Comparison of ENCODE assay signal across 17 cellular contexts in the genomic region with DNA sequence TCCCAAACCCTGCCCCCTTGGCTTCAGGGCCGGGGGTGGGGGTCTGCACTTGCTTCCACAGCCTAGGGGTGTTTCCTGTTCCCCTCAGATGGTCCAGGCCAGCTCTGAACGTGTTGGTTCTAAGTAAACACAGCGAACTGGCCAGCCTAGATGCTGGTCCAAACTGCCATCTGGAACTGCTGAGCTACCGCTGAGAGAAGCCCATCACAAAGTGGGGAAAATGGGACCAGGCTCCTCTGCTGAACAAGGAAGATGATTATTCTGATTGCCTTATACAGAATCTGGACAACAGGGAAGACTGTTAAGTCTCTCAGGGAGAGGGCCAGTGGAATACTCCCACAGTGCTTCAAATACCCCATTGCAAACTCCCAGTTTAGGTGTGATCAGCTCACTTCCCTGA.
"Had no signal": no experiment of that assay in that cellular context is flagged by ENCODE, and none has a peak within 500 bp of the region (broad histone marks: within the 10 kb centered on the region; RNA-seq: fewer than 3 reads in every experiment).

No MANE protein-coding gene starts in this region.

- DNase-seq: activated CD4-positive, alpha-beta T cell treated with anti-CD3 and anti-CD28 coated beads, Interleukin-2, amount 50 U/mL, for 1 hour; activated CD4-positive, CD25-positive, alpha-beta regulatory T cell; activated effector memory CD4-positive, alpha-beta T cell treated with Interleukin-2 at 50 U/mL for 16 hours; activated T-cell treated with anti-CD3 and anti-CD28 coated beads for 4 hours; adrenal gland; central memory CD4-positive, alpha-beta T cell; dermis blood vessel endothelial cell; erythroblast; left lung; mammary epithelial cell; naive B cell; SW 1271 had no signal

- ATAC-seq: gastroesophageal sphincter; left lung; stimulated activated effector memory CD8-positive, alpha-beta T cell treated with anti-CD3 and anti-CD28 coated beads, Interleukin-12 subunit alpha, Interleukin-12 subunit beta, amount 100 ng/mL, for 72 hours had no signal

- H3K27me3 ChIP-seq: adrenal gland, gastroesophageal sphincter, left lung, tibial nerve had no signal

- H3K9me3 Mint-ChIP-seq: activated naive CD4-positive, alpha-beta T cell treated with anti-CD3 and anti-CD28 coated beads, Interleukin-2, amount 50 U/mL, for 24 hours; naive B cell; stimulated activated effector memory CD8-positive, alpha-beta T cell treated with anti-CD3 and anti-CD28 coated beads, Interleukin-12 subunit alpha, Interleukin-12 subunit beta, amount 100 ng/mL, for 72 hours; T-helper 2 cell treated with Interferon-gamma antibody and Interleukin-4, amounts not matched to agents 5 μg/mL and 100 μg/mL, for 36 hours had no signal

- H3K4me3 Mint-ChIP-seq: activated naive CD4-positive, alpha-beta T cell treated with anti-CD3 and anti-CD28 coated beads, Interleukin-2, amount 50 U/mL, for 24 hours; stimulated activated effector memory CD8-positive, alpha-beta T cell treated with anti-CD3 and anti-CD28 coated beads, Interleukin-12 subunit alpha, Interleukin-12 subunit beta, amount 100 ng/mL, for 72 hours; T-helper 2 cell treated with Interferon-gamma antibody and Interleukin-4, amounts not matched to agents 5 μg/mL and 100 μg/mL, for 36 hours had no signal

- H3K27me3 Mint-ChIP-seq: activated naive CD4-positive, alpha-beta T cell treated with anti-CD3 and anti-CD28 coated beads, Interleukin-2, amount 50 U/mL, for 24 hours; naive B cell had no signal

- H3K4me3 ChIP-seq: adrenal gland, gastroesophageal sphincter, left lung, tibial nerve had no signal

- H3K27ac ChIP-seq: adrenal gland, gastroesophageal sphincter, left lung, tibial nerve had no signal

- H3K27ac Mint-ChIP-seq: stimulated activated effector memory CD8-positive, alpha-beta T cell treated with anti-CD3 and anti-CD28 coated beads, Interleukin-12 subunit alpha, Interleukin-12 subunit beta, amount 100 ng/mL, for 72 hours; T-helper 2 cell treated with Interferon-gamma antibody and Interleukin-4, amounts not matched to agents 5 μg/mL and 100 μg/mL, for 36 hours had no signal
